Comparison of ENCODE assay signal across 9 cellular contexts in the genomic region with DNA sequence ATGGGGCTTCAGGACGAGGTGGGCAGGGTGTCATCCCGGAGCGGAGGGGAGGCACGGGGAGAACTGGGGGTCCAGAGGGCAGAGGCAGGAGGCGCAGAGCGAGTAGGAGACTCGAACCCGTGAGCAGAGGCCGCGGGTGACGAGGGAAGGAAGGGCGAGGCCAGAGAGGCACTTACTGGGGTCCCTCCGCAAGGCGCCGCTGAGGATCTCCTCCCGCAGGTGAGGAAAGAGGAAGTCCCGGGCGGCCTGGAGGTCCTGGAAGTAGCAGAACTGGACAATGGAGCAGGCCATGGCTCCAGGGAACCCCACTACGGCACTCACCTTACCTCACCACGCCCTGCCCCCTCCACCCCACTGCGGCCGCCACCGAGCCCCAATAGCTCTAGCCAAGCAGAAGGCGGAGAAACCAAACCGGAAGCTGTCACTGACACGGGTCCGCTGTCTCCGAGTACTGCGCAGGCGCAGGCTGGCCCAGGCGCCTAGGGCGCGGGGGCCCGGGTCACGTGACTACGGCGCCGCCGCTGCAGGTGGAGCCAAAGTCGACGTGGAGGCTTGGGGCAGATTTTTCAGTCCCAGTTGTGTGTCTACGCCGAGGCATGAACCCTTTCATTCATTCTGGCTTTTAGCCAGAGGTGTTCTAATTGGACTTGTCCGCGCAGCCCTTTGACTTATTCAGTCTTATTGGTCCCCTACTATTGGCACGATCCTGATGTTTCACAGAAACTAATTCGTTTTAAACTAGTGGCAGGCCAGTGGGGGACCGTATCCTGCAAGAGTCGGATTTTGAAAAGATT. TPM values are rescaled to one million over a fixed set of nuclear protein-coding genes. Genes with fewer than 3 reads are reported as not detected.
DNase-seq lines count a peak whose midpoint lies in the region; ATAC-seq and TF ChIP-seq lines count a peak whose summit lies in the region.
"Had no signal": no experiment of that assay in that cellular context is flagged by ENCODE, and none has a peak within 500 bp of the region (broad histone marks: within the 10 kb centered on the region; RNA-seq: fewer than 3 reads in every experiment).

A gene with protein sequence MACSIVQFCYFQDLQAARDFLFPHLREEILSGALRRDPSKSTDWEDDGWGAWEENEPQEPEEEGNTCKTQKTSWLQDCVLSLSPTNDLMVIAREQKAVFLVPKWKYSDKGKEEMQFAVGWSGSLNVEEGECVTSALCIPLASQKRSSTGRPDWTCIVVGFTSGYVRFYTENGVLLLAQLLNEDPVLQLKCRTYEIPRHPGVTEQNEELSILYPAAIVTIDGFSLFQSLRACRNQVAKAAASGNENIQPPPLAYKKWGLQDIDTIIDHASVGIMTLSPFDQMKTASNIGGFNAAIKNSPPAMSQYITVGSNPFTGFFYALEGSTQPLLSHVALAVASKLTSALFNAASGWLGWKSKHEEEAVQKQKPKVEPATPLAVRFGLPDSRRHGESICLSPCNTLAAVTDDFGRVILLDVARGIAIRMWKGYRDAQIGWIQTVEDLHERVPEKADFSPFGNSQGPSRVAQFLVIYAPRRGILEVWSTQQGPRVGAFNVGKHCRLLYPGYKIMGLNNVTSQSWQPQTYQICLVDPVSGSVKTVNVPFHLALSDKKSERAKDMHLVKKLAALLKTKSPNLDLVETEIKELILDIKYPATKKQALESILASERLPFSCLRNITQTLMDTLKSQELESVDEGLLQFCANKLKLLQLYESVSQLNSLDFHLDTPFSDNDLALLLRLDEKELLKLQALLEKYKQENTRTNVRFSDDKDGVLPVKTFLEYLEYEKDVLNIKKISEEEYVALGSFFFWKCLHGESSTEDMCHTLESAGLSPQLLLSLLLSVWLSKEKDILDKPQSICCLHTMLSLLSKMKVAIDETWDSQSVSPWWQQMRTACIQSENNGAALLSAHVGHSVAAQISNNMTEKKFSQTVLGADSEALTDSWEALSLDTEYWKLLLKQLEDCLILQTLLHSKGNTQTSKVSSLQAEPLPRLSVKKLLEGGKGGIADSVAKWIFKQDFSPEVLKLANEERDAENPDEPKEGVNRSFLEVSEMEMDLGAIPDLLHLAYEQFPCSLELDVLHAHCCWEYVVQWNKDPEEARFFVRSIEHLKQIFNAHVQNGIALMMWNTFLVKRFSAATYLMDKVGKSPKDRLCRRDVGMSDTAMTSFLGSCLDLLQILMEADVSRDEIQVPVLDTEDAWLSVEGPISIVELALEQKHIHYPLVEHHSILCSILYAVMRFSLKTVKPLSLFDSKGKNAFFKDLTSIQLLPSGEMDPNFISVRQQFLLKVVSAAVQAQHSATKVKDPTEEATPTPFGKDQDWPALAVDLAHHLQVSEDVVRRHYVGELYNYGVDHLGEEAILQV (N-terminal part only) (minus strand): TSS at position 407 of the 794 bp plus-strand sequence. CDS start 116 bp downstream, at position 291.

- peaks cover 23% of the 10 kb centered on the region for H3K4me1 Mint-ChIP-seq in chondrocyte (ENCODE audit: low read depth)

- peaks cover 9% of the 10 kb centered on the region for H3K36me3 Mint-ChIP-seq in chondrocyte (ENCODE audit: low read depth)
- H3K36me3 Mint-ChIP-seq: brain had no signal

- H3K27me3 Mint-ChIP-seq in chondrocyte (ENCODE audit: low read depth) = no peaks in the 10 kb centered on the region

- no peak within 1 kb of the TSS for H3K27ac Mint-ChIP-seq in chondrocyte (ENCODE audit: unreplicated experiment)

- no peaks in the 10 kb centered on the region for H3K9me3 Mint-ChIP-seq in chondrocyte (ENCODE audit: low read depth)

- TF ChIP-seq CTCF in chondrocyte (IDR thresholded peaks at IDR 0.05) (no peak), kidney epithelial cell (IDR thresholded peaks at IDR 0.05; ENCODE audit: insufficient read depth, low read length, poor library complexity, severe bottlenecking) (no peak)

- DNase-seq in AML-193 (lab: John Stamatoyannopoulos, UW) = peak; percentile 92 to 94
- DNase-seq in NCI-H446 treated with DMSO at 0.1 percent for 48 hours (lab: John Stamatoyannopoulos, UW) = peak; percentile 94
- DNase-seq in chondrocyte (ENCODE audit: low spot score) = peak; percentile 95
- DNase-seq in kidney epithelial cell (ENCODE audit: low read depth) = peak; percentile 71
- peak; percentile 95 for DNase-seq in stimulated activated CD4-positive, alpha-beta T cell treated with anti-CD3 and anti-CD28 coated beads, Interleukin-15, amount 100 ng/mL, for 48 hours (ENCODE audit: low read depth in 2 of 2)

- H3K36me3 ChIP-seq in kidney epithelial cell (ENCODE audit: control insufficient read depth, insufficient read depth, low read length) = no peaks in the 10 kb centered on the region

- no peak within 1 kb of the TSS for H3K4me3 Mint-ChIP-seq in chondrocyte (ENCODE audit: unreplicated experiment)

- peak; percentile 93 for ATAC-seq in HG03378 (IDR thresholded peaks at IDR 0.05; ENCODE audit: unreplicated experiment)
- peak; percentile 95 to 98 for ATAC-seq in activated CD4-positive, CD25-positive, alpha-beta regulatory T cell treated with anti-CD3 and anti-CD28 coated beads, Interleukin-2, amount 50 U/mL, for 24 hours

- H3K27me3 ChIP-seq in kidney epithelial cell (ENCODE audit: control insufficient read depth, insufficient read depth, low read length) = no peaks in the 10 kb centered on the region

- peak within 1 kb of the TSS; percentile 88 for H3K4me3 ChIP-seq in kidney epithelial cell (ENCODE audit: low read depth, low read length)

- TF ChIP-seq POLR2A in GM19099 (IDR thresholded peaks at IDR 0.05; ENCODE audit: extremely low read depth, insufficient read length, low read depth) = peak; percentile 91

RNA-seq across cellular contexts. Expression of the gene that starts here (rescaled TPM):
- total RNA-seq in chondrocyte (47.5 to 55.7 TPM (median 48.2 TPM) in 3 replicates), kidney epithelial cell (27.5 and 33.0 TPM in 2 replicates)

Comparison
In these comparisons a context has a peak if more than half of its experiments do, and no peak if none do; other contexts are left out.
1. Peak in every context shown above with its lines: DNase-seq, ATAC-seq and H3K4me3 ChIP-seq.